Comparison of ENCODE assay signal across 30 cellular contexts in genomic region chr9:94663139-94663538, GRCh38. TPM values are rescaled to one million over a fixed set of nuclear protein-coding genes. Genes with fewer than 3 reads are reported as not detected.
A peak's percentile ranks its signal among the peaks of the same experiment; 100 is the strongest.
DNase-seq lines count a peak whose midpoint lies in the region; ATAC-seq and TF ChIP-seq lines count a peak whose summit lies in the region.
"Had no signal": no experiment of that assay in that cellular context is flagged by ENCODE, and none has a peak within 500 bp of the region (broad histone marks: within the 10 kb centered on the region; RNA-seq: fewer than 3 reads in every experiment).

No MANE protein-coding gene starts in this region.

- H3K4me1 ChIP-seq in GM23338 (ENCODE audit: insufficient read depth) = no peaks in the 10 kb centered on the region; the same call in 1 of the 2 replicates
- no peaks in the 10 kb centered on the region for H3K4me1 ChIP-seq in heart right ventricle
- H3K4me1 ChIP-seq: BE2C had no signal

- no peaks in the 10 kb centered on the region for H3K36me3 Mint-ChIP-seq in GM23338 (ENCODE audit: low read depth)
- H3K36me3 Mint-ChIP-seq: CD14-positive monocyte; CD8-positive, alpha-beta memory T cell had no signal

- no peak overlapping the region; the same call in 1 of the 2 replicates for H3K4me2 ChIP-seq in GM23338

- no peaks in the 10 kb centered on the region for H3K9me2 ChIP-seq in GM23338 (ENCODE audit: insufficient read depth)

- H3F3A ChIP-seq in GM23338 (replicated peaks; ENCODE audit: low read depth) = no peaks in the 10 kb centered on the region

- 67 to 71% methylated on average over 8 of the region's 8 CpGs for WGBS in lower leg skin, 2 donors
- WGBS in heart right ventricle, 2 donors = 83 to 84% methylated on average over 8 of the region's 8 CpGs

- no peak overlapping the region for H3K27ac Mint-ChIP-seq in GM23338
- H3K27ac Mint-ChIP-seq: CD8-positive, alpha-beta memory T cell; HFFc6 had no signal

- TF ChIP-seq CTCF in GM23338 (conservative IDR thresholded peaks at IDR 0.05; ENCODE audit: low read depth in 2 of 2) (no peak), lower leg skin (IDR thresholded peaks at IDR 0.05) (no peak), heart right ventricle (IDR thresholded peaks at IDR 0.05) (no peak)

- peaks cover 2% of the 10 kb centered on the region for H3K4me1 Mint-ChIP-seq in GM23338
- H3K4me1 Mint-ChIP-seq: CD8-positive, alpha-beta memory T cell had no signal

- intact Hi-C loops in lower leg skin (cut with DNase I; ENCODE audit: low total_unique reads) = loop anchor here (10.0 kb wide), 1 partner anchor 1552 kb away; no protein-coding TSS in a partner anchor
- intact Hi-C loops in heart right ventricle (cut with DNase I) = no loop called here

- no peaks in the 10 kb centered on the region for H3K79me2 ChIP-seq in GM23338 (replicated peaks; ENCODE audit: insufficient read depth)

- H3K9me3 Mint-ChIP-seq in GM23338 = no peaks in the 10 kb centered on the region
- H3K9me3 Mint-ChIP-seq: CD14-positive monocyte; CD8-positive, alpha-beta memory T cell; HFFc6 had no signal

- DNase-seq in NCI-H1436 (lab: John Stamatoyannopoulos, UW) = peak; percentile 35
- no peak for DNase-seq in NCI-H1436 treated with DMSO at 0.1 percent for 48 hours (lab: John Stamatoyannopoulos, UW)
- DNase-seq in GM23338 (ENCODE audit: low spot score) = peak; percentile 33
- peak; percentile 49 for DNase-seq in cerebellar cortex (ENCODE audit: low spot score)
- DNase-seq in left kidney (ENCODE audit: low read depth, low spot score) = peak; percentile 81
- no peak for DNase-seq in lower leg skin (ENCODE audit: low spot score in 2 of 2)
- no peak for DNase-seq in stimulated activated CD4-positive, alpha-beta T cell treated with anti-CD3 and anti-CD28 coated beads, Interleukin-4, amount 100 ng/mL, for 24 hours
- no peak for DNase-seq in heart right ventricle
- DNase-seq: BE2C; CD8-positive, alpha-beta memory T cell; DMS 273 treated with DMSO at 0.1 percent for 48 hours; DMS79 treated with DMSO at 0.1 percent for 48 hours; GF-D8; HFFc6; Kasumi-1; NCI-H1092 treated with DMSO at 0.1 percent for 48 hours; NCI-H146; NCI-H1930; NCI-H2171 treated with DMSO at 0.1 percent for 48 hours; NCI-H345; NCI-H524 treated with DMSO at 0.1 percent for 48 hours; SHP77 treated with DMSO at 0.1 percent for 48 hours had no signal

- H2AFZ ChIP-seq in GM23338 = peak overlapping the region; percentile 29; the same call in 1 of the 2 replicates

- ATAC-seq in GM23338 (peak; percentile 64), heart right ventricle (no peak)
- ATAC-seq: HepG2, K562, Panc1 had no signal

- H3K27me3 Mint-ChIP-seq in GM23338 (ENCODE audit: insufficient read depth, low read depth, poor library complexity) = no peaks in the 10 kb centered on the region

- H3K4me3 Mint-ChIP-seq in GM23338 = no peak overlapping the region
- H3K4me3 Mint-ChIP-seq: CD14-positive monocyte; CD8-positive, alpha-beta memory T cell; HFFc6 had no signal

- H3K27me3 ChIP-seq in GM23338 (ENCODE audit: insufficient read depth) (no peaks in the 10 kb centered on the region), heart right ventricle (peaks cover 0 to 6% (median 0%) of the 10 kb centered on the region in 7 donors)
- H3K27me3 ChIP-seq: BE2C had no signal

- H3K36me3 ChIP-seq in GM23338 (ENCODE audit: insufficient read depth) (no peaks in the 10 kb centered on the region), heart right ventricle (no peaks in the 10 kb centered on the region)
- H3K36me3 ChIP-seq: BE2C, HAP-1 had no signal

- TF ChIP-seq POLR2A in lower leg skin (IDR thresholded peaks at IDR 0.05) = no peak

- H3K4me3 ChIP-seq in GM23338 (no peak overlapping the region), lower leg skin (ENCODE audit: low read depth, poor library complexity, severe bottlenecking) (no peak overlapping the region), heart right ventricle (no peak overlapping the region)
- H3K4me3 ChIP-seq: HAP-1, K562 had no signal

- no peaks in the 10 kb centered on the region for H3K9me3 ChIP-seq in heart right ventricle
- H3K9me3 ChIP-seq: BE2C, HAP-1 had no signal

- no peaks in the 10 kb centered on the region for H4K20me1 ChIP-seq in GM23338 (replicated peaks; ENCODE audit: insufficient read depth)

- H3K27ac ChIP-seq in GM23338 (ENCODE audit: low read depth) (no peak overlapping the region), heart right ventricle (no peak overlapping the region)
- H3K27ac ChIP-seq: 22Rv1, RWPE1 had no signal

TF ChIP-seq in GM23338, 12 proteins besides CTCF, POLR2A, EP300 and RAD21 (continues in another document):
- TF ChIP-seq ZNF331 (CRISPR knock-in tag; IDR thresholded peaks at IDR 0.05; ENCODE audit: low read depth) (no peak), ZNF462 (CRISPR knock-in tag; IDR thresholded peaks at IDR 0.05) (no peak), ETS1 (IDR thresholded peaks at IDR 0.05) (no peak), EZH2 (IDR thresholded peaks at IDR 0.05; ENCODE audit: low read depth, unreplicated experiment) (no peak), POLR2AphosphoS5 (IDR thresholded peaks at IDR 0.05; ENCODE audit: low read depth) (no peak), EZH2phosphoT487 (IDR thresholded peaks at IDR 0.05; ENCODE audit: unreplicated experiment) (no peak), JUNB (IDR thresholded peaks at IDR 0.05; ENCODE audit: unreplicated experiment) (no peak)

RNA-seq across cellular contexts. Expression of gene FBP1, which starts 23.8 kb away (rescaled TPM):
- total RNA-seq in GM23338 (2014; rRNA removed; shearing (Covaris generic)) = 2.5 and 3.3 TPM in 2 replicates
- polyA plus RNA-seq in GM23338 (2016; fragmentation: Nextera tagmentation; extraction: Ambion mirVana) = 1.7 and 3.0 TPM in 2 replicates
- total RNA-seq in lower leg skin = 10 to 100 TPM in 1 of 4 donors, 1 to 10 TPM in 2, under 1 TPM in 1; 0.99 to 12.1 (median 6.6) TPM
- total RNA-seq in heart right ventricle = 1 to 10 TPM in 3 of 10 donors, under 1 TPM in 7; 0.16 to 9.7 (median 0.52) TPM
- 1 to 10 TPM in 1 of 2 donors, under 1 TPM in 1; 0.51 to 2.0 TPM for polyA plus RNA-seq in heart right ventricle
- total RNA-seq: HFFc6, HT1080 had no signal
- polyA plus RNA-seq: K562 had no signal

Comparison
In these comparisons a context has a peak if more than half of its experiments do, and no peak if none do; other contexts are left out.
1. DNase-seq: peak in NCI-H1436 (single experiment), GM23338 (single experiment), cerebellar cortex (single experiment) and left kidney (single experiment); none in NCI-H1436 treated with DMSO at 0.1 percent for 48 hours (single experiment), lower leg skin (0 of 2), stimulated activated CD4-positive, alpha-beta T cell treated with anti-CD3 and anti-CD28 coated beads, Interleukin-4, amount 100 ng/mL, for 24 hours (single experiment) and heart right ventricle (0 of 2).